Comparison of ENCODE assay signal across 19 cellular contexts in genomic region chr9:120388000-120388855, GRCh38.
DNase-seq lines count a peak whose midpoint lies in the region; ATAC-seq, FAIRE-seq and TF ChIP-seq lines count a peak whose summit lies in the region.
"Had no signal": no experiment of that assay in that cellular context is flagged by ENCODE, and none has a peak within 500 bp of the region (broad histone marks: within the 10 kb centered on the region; RNA-seq: fewer than 3 reads in every experiment).

No MANE protein-coding gene starts in this region.

- H2AFZ ChIP-seq in HepG2 (ENCODE audit: low read length): no peak overlapping the region

- H3K9me3 ChIP-seq in HepG2 (ENCODE audit: low read length) (no peaks in the 10 kb centered on the region), stomach (no peaks in the 10 kb centered on the region), transverse colon (no peaks in the 10 kb centered on the region)
- H3K9me3 ChIP-seq: adrenal gland, spleen had no signal

- no peak for FAIRE-seq in HepG2 (lab: Jason Lieb, UNC)
- FAIRE-seq: colon, RCC 7860 had no signal

- no TSS peak for BruUV-seq in HepG2 (replicated peaks; lab: Mats Ljungman, UMichigan)

- intact Hi-C loops in activated T-helper 1 cell treated with anti-CD3 and anti-CD28 coated beads, Interleukin-12 subunit alpha, Interleukin-12 subunit beta, Interleukin-2, Interleukin-4 antibody, amounts not matched to agents 30 ng/mL and 10 ng/mL and 1 ng/mL, durations not matched to agents 14 hours and 24 hours and 36 hours (cut with micrococcal nuclease): no loop called here
- intact Hi-C loops in HepG2 (cut with micrococcal nuclease; ENCODE audit: unreplicated experiment): no loop called here
- intact Hi-C loops in stomach (cut with DNase I; ENCODE audit: low total_unique reads): no loop called here
- intact Hi-C loops in transverse colon (cut with DNase I; ENCODE audit: low total_unique reads): no loop called here

- H4K20me1 ChIP-seq in HepG2 (ENCODE audit: insufficient read depth, low read length): no peaks in the 10 kb centered on the region

- H3K9me3 Mint-ChIP-seq in activated T-helper 1 cell treated with anti-CD3 and anti-CD28 coated beads, Interleukin-12 subunit alpha, Interleukin-12 subunit beta, Interleukin-2, Interleukin-4 antibody, amounts not matched to agents 30 ng/mL and 10 ng/mL and 1 ng/mL, durations not matched to agents 14 hours and 24 hours and 36 hours: no peaks in the 10 kb centered on the region
- H3K9me3 Mint-ChIP-seq: activated T-cell treated with anti-CD3 and anti-CD28 coated beads, Interleukin-2, amount 50 U/mL, for 4 hours had no signal

- POLR2A ChIA-PET in HepG2 (lab: Yijun Ruan, JAX): interaction anchor here (2.3 kb wide), 1 partner anchor 183 kb away, joined by 6 read pairs; no protein-coding TSS in a partner anchor

- peaks cover 7 to 40% of the 10 kb centered on the region in 2 experiments for H3K36me3 ChIP-seq in HepG2 (replicated peaks in 1 of 2; ENCODE audit: control insufficient read depth in 1 of 2, insufficient read depth in 2 of 2, low read length in 2 of 2)
- peaks cover 42 to 57% (median 55%) of the 10 kb centered on the region in 4 donors for H3K36me3 ChIP-seq in stomach
- H3K36me3 ChIP-seq in transverse colon: peaks cover 0 to 15% (median 2%) of the 10 kb centered on the region in 4 donors

- no peaks in the 10 kb centered on the region for H3K27me3 Mint-ChIP-seq in activated T-helper 1 cell treated with anti-CD3 and anti-CD28 coated beads, Interleukin-12 subunit alpha, Interleukin-12 subunit beta, Interleukin-2, Interleukin-4 antibody, amounts not matched to agents 30 ng/mL and 10 ng/mL and 1 ng/mL, durations not matched to agents 14 hours and 24 hours and 36 hours (ENCODE audit: insufficient read depth)

- H3K4me1 Mint-ChIP-seq in activated T-helper 1 cell treated with anti-CD3 and anti-CD28 coated beads, Interleukin-12 subunit alpha, Interleukin-12 subunit beta, Interleukin-2, Interleukin-4 antibody, amounts not matched to agents 30 ng/mL and 10 ng/mL and 1 ng/mL, durations not matched to agents 14 hours and 24 hours and 36 hours (ENCODE audit: low read depth): peaks cover under 1% of the 10 kb centered on the region

- DNase-seq in NCI-H2107 treated with DMSO at 0.1 percent for 48 hours (lab: John Stamatoyannopoulos, UW; ENCODE audit: unreplicated experiment) (peak; percentile 14), NCI-H2107 (lab: John Stamatoyannopoulos, UW) (no peak), HepG2 (ENCODE audit: low spot score) (no peak), stomach (no peak), transverse colon (no peak)
- no peak for DNase-seq in activated T-helper 1 cell treated with anti-CD3 and anti-CD28 coated beads, Interleukin-12 subunit alpha, Interleukin-12 subunit beta, Interleukin-2, Interleukin-4 antibody, amounts not matched to agents 30 ng/mL and 10 ng/mL and 1 ng/mL, durations not matched to agents 14 hours and 24 hours and 36 hours (ENCODE audit: low spot score)
- DNase-seq: ACHN; activated CD4-positive, alpha-beta T cell treated with anti-CD3 and anti-CD28 coated beads for 4 hours; activated T-cell treated with anti-CD3 and anti-CD28 coated beads, Interleukin-2, amount 50 U/mL, for 4 hours; adrenal gland; erythroblast; HCEC 1CT; Kasumi-1; spleen; T-helper 2 cell had no signal

- no peak overlapping the region for H3K9ac ChIP-seq in HepG2 (ENCODE audit: insufficient read depth, low read depth, low read length)

- no peak overlapping the region for H3K4me3 Mint-ChIP-seq in activated T-helper 1 cell treated with anti-CD3 and anti-CD28 coated beads, Interleukin-12 subunit alpha, Interleukin-12 subunit beta, Interleukin-2, Interleukin-4 antibody, amounts not matched to agents 30 ng/mL and 10 ng/mL and 1 ng/mL, durations not matched to agents 14 hours and 24 hours and 36 hours
- H3K4me3 Mint-ChIP-seq: activated T-cell treated with anti-CD3 and anti-CD28 coated beads, Interleukin-2, amount 50 U/mL, for 4 hours had no signal

- ATAC-seq in HepG2 (no peak), HG03159 (IDR thresholded peaks at IDR 0.05; ENCODE audit: unreplicated experiment) (no peak), HG03432 (IDR thresholded peaks at IDR 0.05; ENCODE audit: unreplicated experiment) (no peak)
- ATAC-seq: activated T-cell treated with anti-CD3 and anti-CD28 coated beads, Interleukin-2, amount 50 U/mL, for 4 hours had no signal

- TF ChIP-seq CTCF in HepG2 (CRISPR knock-in tag; IDR thresholded peaks at IDR 0.05): no peak
- TF ChIP-seq CTCF in stomach (IDR thresholded peaks at IDR 0.05): no peak
- TF ChIP-seq CTCF in transverse colon (IDR thresholded peaks at IDR 0.05): no peak

- TF ChIP-seq EP300 in HepG2 (IDR thresholded peaks at IDR 0.05; ENCODE audit: low read depth in 2 of 2, low read length in 2 of 2) (no peak), HepG2 (CRISPR knock-in tag; IDR thresholded peaks at IDR 0.05; ENCODE audit: borderline replicate concordance) (no peak), stomach (IDR thresholded peaks at IDR 0.05) (no peak), transverse colon (IDR thresholded peaks at IDR 0.05; ENCODE audit: low read depth) (no peak)

- CTCF ChIA-PET in HepG2 (lab: Yijun Ruan, JAX; ENCODE audit: low intra/inter-chr PET ratio, low total read pairs): interaction anchor here (0.8 kb wide), 1 partner anchor 22 kb away, joined by 3 read pairs; no protein-coding TSS in a partner anchor

- 88% methylated on average over 20 of the region's 24 CpGs for WGBS in HepG2 (ENCODE audit: low lambda C conversion rate)
- 86 to 89% (median 89%) methylated on average over 17 to 24 of the region's 24 CpGs for WGBS in stomach, 5 donors
- 90 to 93% methylated on average over 6 to 24 of the region's 24 CpGs for WGBS in transverse colon (ENCODE audit: low coverage in 1 of 2), 2 donors

- no peak overlapping the region for H3K4me3 ChIP-seq in HepG2 (replicated peaks in 1 of 3; ENCODE audit: insufficient read depth in 1 of 3, low read depth in 2 of 3, low read length in 3 of 3)
- no peak overlapping the region for H3K4me3 ChIP-seq in stomach
- H3K4me3 ChIP-seq in transverse colon: no peak overlapping the region
- H3K4me3 ChIP-seq: adrenal gland, spleen had no signal

- H3K4me1 ChIP-seq in HepG2 (ENCODE audit: insufficient read depth, low read length) (peaks cover 97% of the 10 kb centered on the region), stomach (peaks cover 20 to 51% (median 32%) of the 10 kb centered on the region in 4 donors), transverse colon (peaks cover 0 to 20% (median 10%) of the 10 kb centered on the region in 4 donors)

- H3K27me3 ChIP-seq in HepG2 (ENCODE audit: control insufficient read depth in 1 of 2, insufficient read depth in 2 of 2, low read length in 2 of 2) (no peaks in the 10 kb centered on the region), stomach (no peaks in the 10 kb centered on the region), transverse colon (no peaks in the 10 kb centered on the region)
- H3K27me3 ChIP-seq: adrenal gland, spleen had no signal

- peaks cover 27% of the 10 kb centered on the region for H3K36me3 Mint-ChIP-seq in activated T-helper 1 cell treated with anti-CD3 and anti-CD28 coated beads, Interleukin-12 subunit alpha, Interleukin-12 subunit beta, Interleukin-2, Interleukin-4 antibody, amounts not matched to agents 30 ng/mL and 10 ng/mL and 1 ng/mL, durations not matched to agents 14 hours and 24 hours and 36 hours (ENCODE audit: low read depth)

- no peaks in the 10 kb centered on the region for H3K79me2 ChIP-seq in HepG2 (ENCODE audit: insufficient read depth, low read length)

- peak overlapping the region; percentile 94 for H3K27ac ChIP-seq in HepG2 (ENCODE audit: extremely low read length, insufficient read depth, low read length)
- peak overlapping the region in 3 of 5 donors; percentile 12 to 60 (median 57) for H3K27ac ChIP-seq in stomach
- no peak overlapping the region for H3K27ac ChIP-seq in transverse colon

- 0 out of 2 replicates have a peak overlapping the region, but pooled peaks have one; percentile 70 for H3K4me2 ChIP-seq in HepG2 (ENCODE audit: low read depth, low read length)

- no peak for TF ChIP-seq POLR2A in HepG2 (IDR thresholded peaks at IDR 0.05; ENCODE audit: insufficient read depth in 1 of 2, low read depth in 2 of 2, low read length in 2 of 2)
- no peak for TF ChIP-seq POLR2A in stomach (IDR thresholded peaks at IDR 0.05)
- TF ChIP-seq POLR2A in transverse colon (IDR thresholded peaks at IDR 0.05): no peak

- no peak for TF ChIP-seq RAD21 in HepG2 (CRISPR knock-in tag; IDR thresholded peaks at IDR 0.05)

- in situ Hi-C loops in HepG2 (cut with HindIII; ENCODE audit: extremely low pct_ligation_motif_present, low pct_unique_long_range_greater_than_20kb): no loop called here
- in situ Hi-C loops in transverse colon (cut with MboI; ENCODE audit: low pct_ligation_motif_present in 1 of 4, low pct_unique_long_range_greater_than_20kb in 1 of 4, low sequenced_read_pairs in 3 of 4): no loop called here

- peak overlapping the region; percentile 34 for H3K27ac Mint-ChIP-seq in activated T-helper 1 cell treated with anti-CD3 and anti-CD28 coated beads, Interleukin-12 subunit alpha, Interleukin-12 subunit beta, Interleukin-2, Interleukin-4 antibody, amounts not matched to agents 30 ng/mL and 10 ng/mL and 1 ng/mL, durations not matched to agents 14 hours and 24 hours and 36 hours

Comparison
In these comparisons a context has a peak if more than half of its experiments do, and no peak if none do; other contexts are left out.
1. H3K27ac ChIP-seq: peak in HepG2 (single experiment) and stomach (3 of 5); none in transverse colon (0 of 4).